Comparison of ENCODE assay signal across 7 cellular contexts in genomic region chr10:22514414-22514758, GRCh38.
DNase-seq lines count a peak whose midpoint lies in the region; ATAC-seq and TF ChIP-seq lines count a peak whose summit lies in the region.
"Not testable (repeated sequence)": the region's sequence is repeated elsewhere in the genome, so short reads cannot be mapped to it uniquely, and the experiment has no call there.

No MANE protein-coding gene starts in this region.

- CTCF ChIA-PET in WTC11 (lab: Charles Lee): interaction anchor here (1.2 to 1.4 kb wide), 2 partner anchors 16 to 32 kb away, joined by 4 read pairs; no protein-coding TSS in a partner anchor

- H3K27me3 ChIP-seq in HUES6 (ENCODE audit: control insufficient read depth, insufficient read depth, low read length) (peaks cover 17% of the 10 kb centered on the region), iPS-20b (ENCODE audit: insufficient read depth, low read length) (peaks cover 26% of the 10 kb centered on the region; the same call in 1 of the 2 replicates)
- not testable (repeated sequence) for H3K27me3 ChIP-seq in rectal smooth muscle tissue (ENCODE audit: control insufficient read depth, insufficient read depth, low read length)

- not testable (repeated sequence) for TF ChIP-seq CTCF in WTC11 (IDR thresholded peaks at IDR 0.05); epithelial cell of proximal tubule (conservative IDR thresholded peaks at IDR 0.05; ENCODE audit: low read depth, low read length); neural crest cell (conservative IDR thresholded peaks at IDR 0.05)

- peak overlapping the region; percentile 56 for H3K4me3 Mint-ChIP-seq in WTC11
- H3K4me3 Mint-ChIP-seq in neural crest cell: peak overlapping the region; percentile 71

- not testable (repeated sequence) for H3K36me3 Mint-ChIP-seq in WTC11
- peaks cover 10% of the 10 kb centered on the region for H3K36me3 Mint-ChIP-seq in neural crest cell (ENCODE audit: low read depth)

- H3K4me1 Mint-ChIP-seq in WTC11: not testable (repeated sequence)
- peaks cover 14% of the 10 kb centered on the region for H3K4me1 Mint-ChIP-seq in neural crest cell

- H3K27ac ChIP-seq in HUES6 (ENCODE audit: low read depth, low read length); iPS-20b (ENCODE audit: low read length); rectal smooth muscle tissue (ENCODE audit: low read depth, low read length): not testable (repeated sequence)

- not testable (repeated sequence) for H3K27ac Mint-ChIP-seq in WTC11; neural crest cell (ENCODE audit: unreplicated experiment)

- H3K9me3 Mint-ChIP-seq in WTC11: peaks cover 23% of the 10 kb centered on the region
- H3K9me3 Mint-ChIP-seq in neural crest cell: peaks cover 12% of the 10 kb centered on the region

- H3K4me3 ChIP-seq in HUES6 (ENCODE audit: low read depth, low read length): peak overlapping the region; percentile 62
- peak overlapping the region; percentile 35 for H3K4me3 ChIP-seq in epithelial cell of proximal tubule (ENCODE audit: low read depth, low read length)
- peak overlapping the region; percentile 65 for H3K4me3 ChIP-seq in iPS-20b (ENCODE audit: low read length)
- peak overlapping the region; percentile 43 for H3K4me3 ChIP-seq in rectal smooth muscle tissue (ENCODE audit: low read length)

- POLR2A ChIA-PET in WTC11 (lab: Charles Lee): not testable (repeated sequence)

- H3K4me1 ChIP-seq in ES-I3 (ENCODE audit: insufficient read depth, low read length); HUES6 (ENCODE audit: control insufficient read depth, insufficient read depth, low read length); iPS-20b (ENCODE audit: insufficient read depth, low read length); rectal smooth muscle tissue (ENCODE audit: control insufficient read depth, insufficient read depth, low read length): not testable (repeated sequence)

- ATAC-seq in WTC11: not testable (repeated sequence)

- not testable (repeated sequence) for H3K9me3 ChIP-seq in ES-I3 (ENCODE audit: control insufficient read depth, insufficient read depth, low read length); HUES6 (ENCODE audit: control insufficient read depth, insufficient read depth, low read depth, low read length); iPS-20b (ENCODE audit: insufficient read depth, low read depth, low read length)

- not testable (repeated sequence) for H3K36me3 ChIP-seq in ES-I3 (ENCODE audit: insufficient read depth, low read length); HUES6 (ENCODE audit: control insufficient read depth, insufficient read depth, low read length); iPS-20b (ENCODE audit: insufficient read depth, low read depth, low read length); rectal smooth muscle tissue (ENCODE audit: control insufficient read depth, insufficient read depth, low read length)

- H3K9ac ChIP-seq in ES-I3 (ENCODE audit: low read depth, low read length) (peak overlapping the region; percentile 39; the same call in 1 of the 2 replicates), HUES6 (ENCODE audit: low read length) (peak overlapping the region; percentile 64)
- H3K9ac ChIP-seq in iPS-20b (ENCODE audit: low read depth, low read length); rectal smooth muscle tissue (ENCODE audit: low read length): not testable (repeated sequence)

- DNase-seq in WTC11 (ENCODE audit: low spot score); epithelial cell of proximal tubule (ENCODE audit: low read depth); neural crest cell (ENCODE audit: low read depth, low spot score): not testable (repeated sequence)

- H3K27me3 Mint-ChIP-seq in WTC11 (ENCODE audit: low read depth) (peaks cover 46% of the 10 kb centered on the region), neural crest cell (ENCODE audit: low read depth) (peaks cover 30% of the 10 kb centered on the region)
